ENCODE assay signal across 12 cellular contexts in the genomic region with DNA sequence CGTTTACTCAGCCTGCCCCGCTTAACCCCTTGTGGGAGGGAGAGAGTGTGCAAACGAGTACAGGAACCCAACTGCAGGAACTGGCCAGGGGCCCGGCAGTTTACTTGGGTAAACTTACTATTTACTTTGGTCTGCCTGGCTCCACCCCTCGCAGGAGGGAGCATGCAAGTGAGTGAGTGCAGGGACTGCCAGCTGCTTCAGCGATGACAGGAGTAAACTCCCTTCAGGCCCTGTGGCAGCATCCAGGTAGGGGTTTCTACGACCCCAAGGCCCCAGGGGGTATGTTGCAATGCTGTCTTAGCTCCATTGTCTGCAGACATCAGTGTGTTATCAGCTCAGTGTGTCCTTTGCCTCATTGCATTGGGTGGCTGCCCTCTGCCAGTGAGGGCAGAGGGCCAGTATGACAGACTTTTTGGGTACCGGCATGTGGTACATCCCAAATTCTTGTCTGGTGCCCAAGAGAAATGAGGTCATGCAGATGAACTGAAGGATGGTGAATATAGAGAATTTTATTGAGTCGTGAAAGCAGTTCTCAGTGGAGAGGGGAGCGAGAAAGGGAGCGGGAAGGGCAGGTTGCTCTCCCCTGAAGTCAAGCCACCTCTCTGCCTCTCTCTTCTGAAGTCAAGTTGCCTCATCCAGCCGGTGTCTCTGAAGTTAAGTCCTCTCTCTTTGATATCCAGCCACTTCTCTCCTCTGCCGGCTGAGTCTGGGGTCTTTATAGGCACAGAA.
DNase-seq lines count a peak whose midpoint lies in the region; ATAC-seq, FAIRE-seq and TF ChIP-seq lines count a peak whose summit lies in the region.
"Had no signal": no experiment of that assay in that cellular context is flagged by ENCODE, and none has a peak within 500 bp of the region (broad histone marks: within the 10 kb centered on the region; RNA-seq: fewer than 3 reads in every experiment).

No MANE protein-coding gene starts in this region.

- TF ChIP-seq EP300 in stomach (IDR thresholded peaks at IDR 0.05) = no peak

- H3K4me1 ChIP-seq in SJCRH30 (no peaks in the 10 kb centered on the region), kidney (ENCODE audit: control insufficient read depth in 1 of 2, insufficient read depth in 1 of 2, low read depth in 1 of 2, low read length in 2 of 2) (no peaks in the 10 kb centered on the region), stomach (peaks cover 8 to 43% (median 24%) of the 10 kb centered on the region in 4 donors)

- 55 to 74% (median 60%) methylated on average over 12 to 13 of the region's 13 CpGs for WGBS in stomach, 5 donors

- no peak for ATAC-seq in GM19452 (IDR thresholded peaks at IDR 0.05; ENCODE audit: unreplicated experiment)

- no peaks in the 10 kb centered on the region for H3K27me3 ChIP-seq in SJCRH30
- H3K27me3 ChIP-seq in stomach = no peaks in the 10 kb centered on the region

- H3K9me3 ChIP-seq in SJCRH30 (replicated peaks) (no peaks in the 10 kb centered on the region), kidney (ENCODE audit: control insufficient read depth in 1 of 2, low read length in 2 of 2) (no peaks in the 10 kb centered on the region), stomach (no peaks in the 10 kb centered on the region)

- DNase-seq in NCI-H2196 (lab: John Stamatoyannopoulos, UW; ENCODE audit: unreplicated experiment) (peak; percentile 22), NCI-H2196 treated with DMSO at 0.1 percent for 48 hours (lab: John Stamatoyannopoulos, UW; ENCODE audit: unreplicated experiment) (no peak), SJCRH30 (peak; percentile 0 to 1), kidney (peak; percentile 37), stomach (peak; percentile 72), epidermal melanocyte (ENCODE audit: insufficient read length, low spot score) (no peak)
- no peak for DNase-seq in stimulated activated CD4-positive, alpha-beta T cell treated with anti-CD3 and anti-CD28 coated beads, Interleukin-4, amount 100 ng/mL, for 1 hour
- DNase-seq: activated T-cell treated with anti-CD3 and anti-CD28 coated beads for 4 hours, head of caudate nucleus, NCI-H2171, SW 1271 had no signal

- H3K27ac ChIP-seq in SJCRH30 (no peak overlapping the region), kidney (ENCODE audit: low read depth in 2 of 2, low read length in 2 of 2) (no peak overlapping the region), stomach (no peak overlapping the region)

- H3K36me3 ChIP-seq in SJCRH30 = no peaks in the 10 kb centered on the region
- no peaks in the 10 kb centered on the region for H3K36me3 ChIP-seq in kidney (ENCODE audit: control insufficient read depth in 1 of 2, insufficient read depth in 2 of 2, low read length in 2 of 2)
- H3K36me3 ChIP-seq in stomach = no peaks in the 10 kb centered on the region

- no peak for TF ChIP-seq CTCF in kidney (IDR thresholded peaks at IDR 0.05; ENCODE audit: borderline replicate concordance, extremely low read depth, insufficient read depth)
- no peak for TF ChIP-seq CTCF in stomach (IDR thresholded peaks at IDR 0.05)

- no peak overlapping the region for H3K9ac ChIP-seq in kidney (ENCODE audit: low read length in 2 of 2)

- FAIRE-seq in kidney (lab: Jason Lieb, UNC) = no peak

- no peak overlapping the region for H3K4me3 ChIP-seq in SJCRH30
- H3K4me3 ChIP-seq in kidney (ENCODE audit: low read length in 2 of 2) = no peak overlapping the region
- H3K4me3 ChIP-seq in stomach = no peak overlapping the region

- no peak for TF ChIP-seq POLR2A in stomach (IDR thresholded peaks at IDR 0.05)

- intact Hi-C loops in kidney (cut with DNase I) (no loop called here), stomach (cut with DNase I; ENCODE audit: low total_unique reads) (no loop called here)

Comparison
In these comparisons a context has a peak if more than half of its experiments do, and no peak if none do; other contexts are left out.
1. DNase-seq: peak in NCI-H2196 (single experiment), SJCRH30 (2 of 2), kidney (single experiment) and stomach (single experiment); none in NCI-H2196 treated with DMSO at 0.1 percent for 48 hours (single experiment), stimulated activated CD4-positive, alpha-beta T cell treated with anti-CD3 and anti-CD28 coated beads, Interleukin-4, amount 100 ng/mL, for 1 hour (single experiment) and epidermal melanocyte (single experiment).